Comparison of ENCODE assay signal across 35 cellular contexts in the genomic region with DNA sequence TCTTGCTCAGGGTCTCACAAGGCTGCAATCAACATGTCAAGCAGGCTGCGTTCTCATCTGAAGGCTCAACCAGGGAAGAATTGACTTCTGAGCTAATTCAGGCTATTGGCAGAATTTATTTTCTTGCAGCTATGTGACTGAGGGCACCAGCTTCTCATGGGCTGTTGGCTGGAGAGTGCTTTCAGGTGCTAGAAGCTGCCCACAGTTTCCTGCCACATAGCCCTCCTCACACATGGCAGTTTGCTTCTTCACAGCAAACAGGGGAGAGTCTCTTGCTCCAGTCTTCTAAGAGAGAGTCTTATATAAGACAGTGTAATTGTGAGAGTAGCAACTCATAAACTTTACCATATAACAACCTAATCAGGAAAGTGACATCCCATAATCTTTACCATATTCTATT.
"Had no signal": no experiment of that assay in that cellular context is flagged by ENCODE, and none has a peak within 500 bp of the region (broad histone marks: within the 10 kb centered on the region; RNA-seq: fewer than 3 reads in every experiment).

No MANE protein-coding gene starts in this region.

- H3K4me1 Mint-ChIP-seq: activated CD4-positive, alpha-beta T cell treated with anti-CD3 and anti-CD28 coated beads for 36 hours; activated CD4-positive, alpha-beta T cell treated with anti-CD3 and anti-CD28 coated beads, Interleukin-2, amount 10 ng/mL, durations not matched to agents 24 days and 14 days; activated CD8-positive, alpha-beta memory T cell treated with anti-CD3 and anti-CD28 coated beads, Interleukin-2, amount 10 ng/mL, durations not matched to agents 7 days and 5 days; activated naive CD4-positive, alpha-beta T cell treated with anti-CD3 and anti-CD28 coated beads, Interleukin-2, amount 50 U/mL, for 24 hours; activated naive CD8-positive, alpha-beta T cell treated with anti-CD3 and anti-CD28 coated beads for 36 hours; activated naive CD8-positive, alpha-beta T cell treated with anti-CD3 and anti-CD28 coated beads, Interleukin-2, amount 50 U/mL, for 24 hours; endodermal cell; T-helper 17 cell had no signal

- H3K9me3 Mint-ChIP-seq: activated T-helper 2 cell treated with anti-CD3 and anti-CD28 coated beads, Interferon-gamma antibody, Interleukin-2, Interleukin-4, amounts not matched to agents 10 μg/mL and 5 μg/mL and 100 μg/mL, durations not matched to agents 14 hours and 24 hours and 36 hours had no signal

- DNase-seq: activated CD4-positive, alpha-beta memory T cell treated with anti-CD3 and anti-CD28 coated beads for 36 hours; activated CD4-positive, alpha-beta T cell treated with anti-CD3 and anti-CD28 coated beads for 36 hours; activated CD4-positive, CD25-positive, alpha-beta regulatory T cell; activated CD4-positive, CD25-positive, alpha-beta regulatory T cell treated with anti-CD3 and anti-CD28 coated beads, Interleukin-2, amount 50 U/mL, for 72 hours; activated CD8-positive, alpha-beta memory T cell treated with anti-CD3 and anti-CD28 coated beads, Interleukin-2, amount 10 ng/mL, durations not matched to agents 7 days and 5 days; activated CD8-positive, alpha-beta memory T cell treated with anti-CD3 and anti-CD28 coated beads, Interleukin-2, amount 50 U/mL, for 4 hours; activated CD8-positive, alpha-beta T cell treated with anti-CD3 and anti-CD28 coated beads, Interleukin-2, amount 10 ng/mL, durations not matched to agents 7 days and 5 days; activated effector memory CD4-positive, alpha-beta T cell treated with anti-CD3 and anti-CD28 coated beads, Interleukin-2, amount 50 U/mL, for 16 hours; activated naive CD4-positive, alpha-beta T cell treated with anti-CD3 and anti-CD28 coated beads for 36 hours; activated naive CD8-positive, alpha-beta T cell treated with anti-CD3 and anti-CD28 coated beads for 36 hours; activated naive CD8-positive, alpha-beta T cell treated with anti-CD3 and anti-CD28 coated beads, Interleukin-2, amount 50 U/mL, for 24 hours; activated T-cell treated with anti-CD3 and anti-CD28 coated beads, Interleukin-2, amount 50 U/mL, for 1 hour; activated T-cell treated with anti-CD3 and anti-CD28 coated beads, Interleukin-2, amount 50 U/mL, for 48 hours; adrenal gland; amygdala; aorta; body of pancreas; caudate nucleus; cerebellar nuclear complex; colonic mucosa; effector CD8-positive, alpha-beta T cell; endodermal cell; foreskin keratinocyte; gastrocnemius medialis; glutamatergic neuron; heart left ventricle; T-helper 1 cell; T-helper 17 cell; T1000 had no signal

- ATAC-seq: activated CD4-positive, alpha-beta T cell treated with anti-CD3 and anti-CD28 coated beads for 36 hours; activated CD8-positive, alpha-beta memory T cell treated with anti-CD3 and anti-CD28 coated beads, Interleukin-2, amount 10 ng/mL, durations not matched to agents 7 days and 5 days; activated CD8-positive, alpha-beta T cell treated with anti-CD3 and anti-CD28 coated beads, Interleukin-2, amount 10 ng/mL, durations not matched to agents 7 days and 5 days; activated naive CD8-positive, alpha-beta T cell treated with anti-CD3 and anti-CD28 coated beads, Interleukin-2, amount 50 U/mL, for 24 hours; body of pancreas; esophagus mucosa; foreskin keratinocyte; gastrocnemius medialis; heart left ventricle; T-helper 17 cell had no signal

- H3K27me3 ChIP-seq: body of pancreas, colonic mucosa, foreskin keratinocyte, gastrocnemius medialis, heart left ventricle had no signal

- H3K9me3 ChIP-seq: body of pancreas, colonic mucosa, gastrocnemius medialis had no signal

- H3K27ac Mint-ChIP-seq: activated CD4-positive, alpha-beta memory T cell treated with anti-CD3 and anti-CD28 coated beads for 36 hours; activated CD4-positive, alpha-beta T cell treated with anti-CD3 and anti-CD28 coated beads for 36 hours; activated CD4-positive, alpha-beta T cell treated with anti-CD3 and anti-CD28 coated beads, Interleukin-2, amount 10 ng/mL, durations not matched to agents 24 days and 14 days; activated CD8-positive, alpha-beta memory T cell treated with anti-CD3 and anti-CD28 coated beads, Interleukin-2, amount 10 ng/mL, durations not matched to agents 7 days and 5 days; activated CD8-positive, alpha-beta T cell treated with anti-CD3 and anti-CD28 coated beads, Interleukin-2, amount 10 ng/mL, durations not matched to agents 7 days and 5 days; activated naive CD4-positive, alpha-beta T cell treated with anti-CD3 and anti-CD28 coated beads for 36 hours; activated naive CD4-positive, alpha-beta T cell treated with anti-CD3 and anti-CD28 coated beads, Interleukin-2, amount 50 U/mL, for 24 hours; activated naive CD8-positive, alpha-beta T cell treated with anti-CD3 and anti-CD28 coated beads for 36 hours; activated naive CD8-positive, alpha-beta T cell treated with anti-CD3 and anti-CD28 coated beads, Interleukin-2, amount 50 U/mL, for 24 hours; activated T-helper 1 cell treated with anti-CD3 and anti-CD28 coated beads, Interleukin-12 subunit alpha, Interleukin-12 subunit beta, Interleukin-2, Interleukin-4 antibody, amounts not matched to agents 30 ng/mL and 10 ng/mL and 1 ng/mL, durations not matched to agents 14 hours and 24 hours and 36 hours; activated T-helper 2 cell treated with anti-CD3 and anti-CD28 coated beads, Interferon-gamma antibody, Interleukin-2, Interleukin-4, amounts not matched to agents 10 μg/mL and 5 μg/mL and 100 μg/mL, durations not matched to agents 14 hours and 24 hours and 36 hours; endodermal cell; T-helper 17 cell; T-helper 2 cell treated with Interferon-gamma antibody and Interleukin-4, amounts not matched to agents 5 μg/mL and 100 μg/mL, for 36 hours had no signal

- H3K4me1 ChIP-seq: adrenal gland, body of pancreas, colonic mucosa, foreskin keratinocyte, gastrocnemius medialis, heart left ventricle had no signal

- H3K36me3 Mint-ChIP-seq: activated CD4-positive, alpha-beta memory T cell treated with anti-CD3 and anti-CD28 coated beads for 36 hours; activated naive CD8-positive, alpha-beta T cell treated with anti-CD3 and anti-CD28 coated beads for 36 hours had no signal

- H3K4me3 ChIP-seq: adrenal gland, body of pancreas, colonic mucosa, gastrocnemius medialis, heart left ventricle had no signal

- H3K36me3 ChIP-seq: adrenal gland, colonic mucosa, gastrocnemius medialis, heart left ventricle had no signal

- H3K4me3 Mint-ChIP-seq: activated CD4-positive, alpha-beta memory T cell treated with anti-CD3 and anti-CD28 coated beads for 36 hours; activated CD4-positive, alpha-beta T cell treated with anti-CD3 and anti-CD28 coated beads for 36 hours; activated CD4-positive, alpha-beta T cell treated with anti-CD3 and anti-CD28 coated beads, Interleukin-2, amount 10 ng/mL, durations not matched to agents 24 days and 14 days; activated CD8-positive, alpha-beta memory T cell treated with anti-CD3 and anti-CD28 coated beads, Interleukin-2, amount 10 ng/mL, durations not matched to agents 7 days and 5 days; activated CD8-positive, alpha-beta T cell treated with anti-CD3 and anti-CD28 coated beads, Interleukin-2, amount 10 ng/mL, durations not matched to agents 7 days and 5 days; activated naive CD4-positive, alpha-beta T cell treated with anti-CD3 and anti-CD28 coated beads for 36 hours; activated naive CD4-positive, alpha-beta T cell treated with anti-CD3 and anti-CD28 coated beads, Interleukin-2, amount 50 U/mL, for 24 hours; activated naive CD8-positive, alpha-beta T cell treated with anti-CD3 and anti-CD28 coated beads for 36 hours; activated naive CD8-positive, alpha-beta T cell treated with anti-CD3 and anti-CD28 coated beads, Interleukin-2, amount 50 U/mL, for 24 hours; activated T-helper 1 cell treated with anti-CD3 and anti-CD28 coated beads, Interleukin-12 subunit alpha, Interleukin-12 subunit beta, Interleukin-2, Interleukin-4 antibody, amounts not matched to agents 30 ng/mL and 10 ng/mL and 1 ng/mL, durations not matched to agents 14 hours and 24 hours and 36 hours; endodermal cell; T-helper 17 cell; T-helper 2 cell treated with Interferon-gamma antibody and Interleukin-4, amounts not matched to agents 5 μg/mL and 100 μg/mL, for 36 hours had no signal
